8 cellular contexts compared by ENCODE assay signal in the genomic region with DNA sequence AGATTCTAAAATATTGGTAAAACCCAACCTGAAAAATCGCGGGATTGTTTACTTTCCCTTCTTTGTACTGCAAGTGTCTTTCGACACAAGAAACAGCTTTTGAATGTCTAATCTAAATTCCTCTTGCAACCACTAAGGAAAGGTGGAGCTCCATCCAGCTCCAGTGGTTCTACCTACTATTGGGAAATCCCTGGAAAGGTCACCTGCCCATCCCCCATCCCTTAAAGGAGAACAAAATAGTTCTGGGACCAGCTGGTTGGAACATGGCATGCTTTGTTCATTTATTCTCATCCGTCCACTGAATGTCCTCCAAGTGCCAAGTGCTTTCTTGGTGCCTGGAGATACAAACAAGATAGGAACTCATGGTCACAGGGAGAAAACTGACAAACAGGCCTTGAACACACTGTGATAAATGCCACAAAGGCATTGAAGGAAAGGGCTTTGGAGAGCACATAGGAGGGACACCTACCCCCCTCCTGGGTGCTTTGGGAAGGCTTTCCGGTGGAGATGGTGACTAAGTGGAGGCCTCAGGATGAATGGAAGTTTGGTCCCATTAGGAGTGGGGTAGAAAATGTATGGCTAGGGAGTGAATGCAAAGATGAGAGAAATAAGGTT. TPM values are rescaled to one million over a fixed set of nuclear protein-coding genes. Genes with fewer than 3 reads are reported as not detected.
DNase-seq lines count a peak whose midpoint lies in the region; ATAC-seq and TF ChIP-seq lines count a peak whose summit lies in the region.

No MANE protein-coding gene starts in this region.

- CTCF ChIA-PET in WTC11 (lab: Charles Lee): no interaction called here

- H3K27me3 Mint-ChIP-seq in T-helper 2 cell treated with Interferon-gamma antibody and Interleukin-4, amounts not matched to agents 5 μg/mL and 100 μg/mL, for 36 hours (ENCODE audit: low read depth): no peaks in the 10 kb centered on the region
- H3K27me3 Mint-ChIP-seq in WTC11 (ENCODE audit: low read depth): no peaks in the 10 kb centered on the region

- TF ChIP-seq CTCF in WTC11 (IDR thresholded peaks at IDR 0.05) (no peak), spleen (IDR thresholded peaks at IDR 0.05 in 8 of 11, conservative IDR thresholded peaks at IDR 0.05 in 3 of 11) (no peak)

- H3K9ac ChIP-seq in iPS-18a (ENCODE audit: low read length): no peak overlapping the region

- POLR2A ChIA-PET in WTC11 (lab: Charles Lee): interaction anchor here (0.6 to 3.4 kb wide), 2 partner anchors 13 to 98 kb away, joined by 3 to 27 read pairs; no protein-coding TSS in a partner anchor

- H3K4me1 Mint-ChIP-seq in T-helper 2 cell treated with Interferon-gamma antibody and Interleukin-4, amounts not matched to agents 5 μg/mL and 100 μg/mL, for 36 hours (ENCODE audit: low read depth): peaks cover 19% of the 10 kb centered on the region
- peaks cover 19% of the 10 kb centered on the region for H3K4me1 Mint-ChIP-seq in WTC11

- peak overlapping the region; percentile 98 for H3K27ac Mint-ChIP-seq in T-helper 2 cell treated with Interferon-gamma antibody and Interleukin-4, amounts not matched to agents 5 μg/mL and 100 μg/mL, for 36 hours
- peak overlapping the region; percentile 99; the same call in 1 of the 2 replicates for H3K27ac Mint-ChIP-seq in WTC11

- H3K4me1 ChIP-seq in iPS-18a (ENCODE audit: control insufficient read depth, low read depth, low read length): peaks cover 16% of the 10 kb centered on the region
- H3K4me1 ChIP-seq in spleen: peaks cover 0 to 43% (median 15%) of the 10 kb centered on the region in 6 donors

- peak overlapping the region; percentile 93 for H3K4me3 ChIP-seq in iPS-18a (ENCODE audit: low read length)
- H3K4me3 ChIP-seq in spleen: peak overlapping the region in 5 of 8 donors; percentile 79 to 95 (median 89)

- peaks cover 21% of the 10 kb centered on the region for H3K36me3 Mint-ChIP-seq in T-helper 2 cell treated with Interferon-gamma antibody and Interleukin-4, amounts not matched to agents 5 μg/mL and 100 μg/mL, for 36 hours (ENCODE audit: low read depth)
- H3K36me3 Mint-ChIP-seq in WTC11: peaks cover 20% of the 10 kb centered on the region

- no peak for DNase-seq in T-helper 2 cell treated with Interferon-gamma antibody and Interleukin-4, amounts not matched to agents 5 μg/mL and 100 μg/mL, for 36 hours (ENCODE audit: low spot score)
- DNase-seq in T-helper 2 cell (no peak), WTC11 (ENCODE audit: low spot score) (peak; percentile 15), spleen (no peak), SKM-1 treated with dmso at 0.1 percent for 144 hours (lab: John Stamatoyannopoulos, UW; ENCODE audit: unreplicated experiment) (no peak), NCI-H2081 (lab: John Stamatoyannopoulos, UW) (no peak)

- peak overlapping the region; percentile 97 for H3K4me3 Mint-ChIP-seq in T-helper 2 cell treated with Interferon-gamma antibody and Interleukin-4, amounts not matched to agents 5 μg/mL and 100 μg/mL, for 36 hours
- peak overlapping the region; percentile 72 for H3K4me3 Mint-ChIP-seq in WTC11

- H3K9me3 ChIP-seq in iPS-18a (ENCODE audit: control insufficient read depth, low read depth, low read length) (no peaks in the 10 kb centered on the region), spleen (no peaks in the 10 kb centered on the region)

- intact Hi-C loops in spleen (cut with DNase I; ENCODE audit: low total_unique reads): no loop called here

- WGBS in spleen, 5 donors: 51 to 77% (median 67%) methylated on average over 5 of the region's 5 CpGs

- no peak overlapping the region for H3K27ac ChIP-seq in iPS-18a (ENCODE audit: low read length)
- peak overlapping the region in 7 of 8 donors; percentile 95 to 99 (median 98) for H3K27ac ChIP-seq in spleen

- no peaks in the 10 kb centered on the region for H3K9me3 Mint-ChIP-seq in T-helper 2 cell treated with Interferon-gamma antibody and Interleukin-4, amounts not matched to agents 5 μg/mL and 100 μg/mL, for 36 hours
- peaks cover 7% of the 10 kb centered on the region for H3K9me3 Mint-ChIP-seq in WTC11

- TF ChIP-seq POLR2A in spleen (IDR thresholded peaks at IDR 0.05): no peak

- H3K27me3 ChIP-seq in iPS-18a (ENCODE audit: control insufficient read depth, insufficient read depth, low read length) (no peaks in the 10 kb centered on the region), spleen (replicated peaks in 1 of 7) (no peaks in the 10 kb centered on the region)

- H3K36me3 ChIP-seq in iPS-18a (ENCODE audit: control insufficient read depth, low read depth, low read length) (peaks cover 12% of the 10 kb centered on the region), spleen (peaks cover 0 to 15% (median 0%) of the 10 kb centered on the region in 6 donors)

- ATAC-seq in WTC11: no peak
- ATAC-seq in HG02571 (IDR thresholded peaks at IDR 0.05; ENCODE audit: unreplicated experiment): no peak

TF ChIP-seq in WTC11, 78 proteins besides CTCF, POLR2A, EP300 and RAD21:
- no peak for TF ChIP-seq OVOL2 (CRISPR knock-in tag; IDR thresholded peaks at IDR 0.05; ENCODE audit: borderline replicate concordance)
- TF ChIP-seq, protein P1, sequence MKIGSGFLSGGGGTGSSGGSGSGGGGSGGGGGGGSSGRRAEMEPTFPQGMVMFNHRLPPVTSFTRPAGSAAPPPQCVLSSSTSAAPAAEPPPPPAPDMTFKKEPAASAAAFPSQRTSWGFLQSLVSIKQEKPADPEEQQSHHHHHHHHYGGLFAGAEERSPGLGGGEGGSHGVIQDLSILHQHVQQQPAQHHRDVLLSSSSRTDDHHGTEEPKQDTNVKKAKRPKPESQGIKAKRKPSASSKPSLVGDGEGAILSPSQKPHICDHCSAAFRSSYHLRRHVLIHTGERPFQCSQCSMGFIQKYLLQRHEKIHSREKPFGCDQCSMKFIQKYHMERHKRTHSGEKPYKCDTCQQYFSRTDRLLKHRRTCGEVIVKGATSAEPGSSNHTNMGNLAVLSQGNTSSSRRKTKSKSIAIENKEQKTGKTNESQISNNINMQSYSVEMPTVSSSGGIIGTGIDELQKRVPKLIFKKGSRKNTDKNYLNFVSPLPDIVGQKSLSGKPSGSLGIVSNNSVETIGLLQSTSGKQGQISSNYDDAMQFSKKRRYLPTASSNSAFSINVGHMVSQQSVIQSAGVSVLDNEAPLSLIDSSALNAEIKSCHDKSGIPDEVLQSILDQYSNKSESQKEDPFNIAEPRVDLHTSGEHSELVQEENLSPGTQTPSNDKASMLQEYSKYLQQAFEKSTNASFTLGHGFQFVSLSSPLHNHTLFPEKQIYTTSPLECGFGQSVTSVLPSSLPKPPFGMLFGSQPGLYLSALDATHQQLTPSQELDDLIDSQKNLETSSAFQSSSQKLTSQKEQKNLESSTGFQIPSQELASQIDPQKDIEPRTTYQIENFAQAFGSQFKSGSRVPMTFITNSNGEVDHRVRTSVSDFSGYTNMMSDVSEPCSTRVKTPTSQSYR (CRISPR knock-in tag; IDR thresholded peaks at IDR 0.05): 0 out of 2 replicates have a peak, but pooled peaks have one; percentile 37

RNA-seq across cellular contexts. Expression of a gene that starts 2.3 kb away (rescaled TPM):
- total RNA-seq in WTC11 (2021) (63.4 to 82.3 TPM (median 81.8 TPM) in 3 replicates), spleen (100 to 1,000 TPM in 6 of 7 donors, 10 to 100 TPM in 1; 63.5 to 213 (median 172) TPM)
- polyA plus RNA-seq in spleen: 10 to 100 TPM; 12.9 to 34.6 (median 19.9) TPM
